ENCODE assay signal across 29 cellular contexts in genomic region chr2:67982956-67983355, GRCh38.
"Had no signal": no experiment of that assay in that cellular context is flagged by ENCODE, and none has a peak within 500 bp of the region (broad histone marks: within the 10 kb centered on the region; RNA-seq: fewer than 3 reads in every experiment).

No MANE protein-coding gene starts in this region.

- H3K36me3 ChIP-seq: esophagus squamous epithelium, left ventricle myocardium inferior, neural progenitor cell, right lobe of liver, upper lobe of left lung, vagina, WERI-Rb-1 had no signal

- H2AFZ ChIP-seq: neural progenitor cell had no signal

- H3K27me3 ChIP-seq: esophagus squamous epithelium, neural progenitor cell, right lobe of liver, upper lobe of left lung, vagina had no signal

- H3K4me1 ChIP-seq: esophagus squamous epithelium, left ventricle myocardium inferior, neural progenitor cell, right lobe of liver, upper lobe of left lung, vagina had no signal

- H3K4me3 ChIP-seq: esophagus squamous epithelium, left ventricle myocardium inferior, lung, neural progenitor cell, right lobe of liver, upper lobe of left lung, vagina had no signal

- H3K9me3 ChIP-seq: esophagus squamous epithelium, right lobe of liver, vagina had no signal

- H3K4me2 ChIP-seq: neural progenitor cell had no signal

- H3K27ac ChIP-seq: epithelial cell of prostate, esophagus squamous epithelium, left ventricle myocardium inferior, neural progenitor cell, right lobe of liver, upper lobe of left lung, vagina, WERI-Rb-1 had no signal

- DNase-seq: activated CD4-positive, alpha-beta memory T cell treated with anti-CD3 and anti-CD28 coated beads for 36 hours; activated CD4-positive, alpha-beta T cell treated with anti-CD3 and anti-CD28 coated beads, Interleukin-2, amount 10 ng/mL, durations not matched to agents 24 days and 14 days; activated CD8-positive, alpha-beta memory T cell treated with anti-CD3 and anti-CD28 coated beads, Interleukin-2, amount 50 U/mL, for 4 hours; activated effector memory CD4-positive, alpha-beta T cell treated with anti-CD3 and anti-CD28 coated beads, Interleukin-2, amount 50 U/mL, for 16 hours; activated naive CD4-positive, alpha-beta T cell treated with anti-CD3 and anti-CD28 coated beads for 36 hours; activated naive CD8-positive, alpha-beta T cell treated with anti-CD3 and anti-CD28 coated beads, Interleukin-2, amount 10 ng/mL, durations not matched to agents 7 days and 5 days; activated T-cell treated with anti-CD3 and anti-CD28 coated beads, Interleukin-2, amount 50 U/mL, for 1 hour; amniotic stem cell; effector CD8-positive, alpha-beta T cell; esophagus squamous epithelium; left ventricle myocardium inferior; mesendoderm; natural killer cell; posterior cingulate gyrus; right lobe of liver; small intestine; stimulated activated CD4-positive, alpha-beta T cell treated with anti-CD3 and anti-CD28 coated beads, Interleukin-15, amount 100 ng/mL, for 24 hours; stimulated activated CD4-positive, alpha-beta T cell treated with anti-CD3 and anti-CD28 coated beads, Interleukin-2, amount 100 ng/mL, for 24 hours; stimulated activated naive CD4-positive, alpha-beta T cell; T-helper 17 cell; T1000; upper lobe of left lung; WERI-Rb-1 had no signal

- ATAC-seq: activated CD4-positive, CD25-positive, alpha-beta regulatory T cell treated with anti-CD3 and anti-CD28 coated beads, Interleukin-2, amount 50 U/mL, for 24 hours; natural killer cell; right lobe of liver; SK-N-SH treated with all-trans-retinoic acid at 6 μM for 48 hours; T-helper 17 cell had no signal
